ENCODE assay signal across 29 cellular contexts in genomic region chr18:51241226-51241625, GRCh38.
"Had no signal": no experiment of that assay in that cellular context is flagged by ENCODE, and none has a peak within 500 bp of the region (broad histone marks: within the 10 kb centered on the region; RNA-seq: fewer than 3 reads in every experiment).

No MANE protein-coding gene starts in this region.

- H3K36me3 ChIP-seq: colonic mucosa had no signal

- H3K27me3 Mint-ChIP-seq: activated CD4-positive, alpha-beta T cell treated with anti-CD3 and anti-CD28 coated beads, Interleukin-2, amount 10 ng/mL, durations not matched to agents 24 days and 14 days; activated CD8-positive, alpha-beta memory T cell treated with anti-CD3 and anti-CD28 coated beads, Interleukin-2, amount 10 ng/mL, durations not matched to agents 7 days and 5 days; activated naive CD4-positive, alpha-beta T cell treated with anti-CD3 and anti-CD28 coated beads, Interleukin-2, amount 10 ng/mL, durations not matched to agents 7 days and 5 days; activated naive CD8-positive, alpha-beta T cell treated with anti-CD3 and anti-CD28 coated beads, Interleukin-2, amount 10 ng/mL, durations not matched to agents 7 days and 5 days had no signal

- H3K4me1 Mint-ChIP-seq: activated CD4-positive, alpha-beta T cell treated with anti-CD3 and anti-CD28 coated beads for 36 hours; T-helper 17 cell had no signal

- H3K27me3 ChIP-seq: body of pancreas, colonic mucosa had no signal

- DNase-seq: activated CD4-positive, alpha-beta memory T cell treated with anti-CD3 and anti-CD28 coated beads for 36 hours; activated CD4-positive, alpha-beta T cell treated with anti-CD3 and anti-CD28 coated beads for 36 hours; activated CD4-positive, alpha-beta T cell treated with anti-CD3 and anti-CD28 coated beads, Interleukin-2, amount 10 ng/mL, durations not matched to agents 24 days and 14 days; activated CD4-positive, CD25-positive, alpha-beta regulatory T cell; activated CD4-positive, CD25-positive, alpha-beta regulatory T cell treated with anti-CD3 and anti-CD28 coated beads, Interleukin-2, amount 50 U/mL, for 72 hours; activated CD8-positive, alpha-beta memory T cell treated with anti-CD3 and anti-CD28 coated beads, Interleukin-2, amount 10 ng/mL, durations not matched to agents 7 days and 5 days; activated CD8-positive, alpha-beta memory T cell treated with anti-CD3 and anti-CD28 coated beads, Interleukin-2, amount 50 U/mL, for 4 hours; activated CD8-positive, alpha-beta T cell treated with anti-CD3 and anti-CD28 coated beads, Interleukin-2, amount 10 ng/mL, durations not matched to agents 7 days and 5 days; activated gamma-delta T cell; activated naive CD4-positive, alpha-beta T cell; activated naive CD4-positive, alpha-beta T cell treated with anti-CD3 and anti-CD28 coated beads, Interleukin-2, amount 10 ng/mL, durations not matched to agents 7 days and 5 days; activated naive CD8-positive, alpha-beta T cell treated with anti-CD3 and anti-CD28 coated beads, Interleukin-2, amount 10 ng/mL, durations not matched to agents 7 days and 5 days; activated T-cell treated with anti-CD3 and anti-CD28 coated beads, Interleukin-2, amount 50 U/mL, for 1 hour; activated T-cell treated with anti-CD3 and anti-CD28 coated beads, Interleukin-2, amount 50 U/mL, for 48 hours; amniotic stem cell; anterior cingulate cortex; body of pancreas; caudate nucleus; colonic mucosa; effector CD8-positive, alpha-beta T cell; foreskin fibroblast; head of caudate nucleus; T-helper 1 cell; T-helper 17 cell; T1000 had no signal

- FAIRE-seq: frontal cortex had no signal

- ATAC-seq: activated CD4-positive, alpha-beta T cell treated with anti-CD3 and anti-CD28 coated beads for 36 hours; activated CD8-positive, alpha-beta memory T cell treated with anti-CD3 and anti-CD28 coated beads, Interleukin-2, amount 10 ng/mL, durations not matched to agents 7 days and 5 days; activated CD8-positive, alpha-beta T cell treated with anti-CD3 and anti-CD28 coated beads, Interleukin-2, amount 10 ng/mL, durations not matched to agents 7 days and 5 days; activated naive CD4-positive, alpha-beta T cell treated with anti-CD3 and anti-CD28 coated beads, Interleukin-2, amount 50 U/mL, for 72 hours; body of pancreas; esophagus mucosa; T-helper 17 cell had no signal

- H3K36me3 Mint-ChIP-seq: activated CD4-positive, alpha-beta memory T cell treated with anti-CD3 and anti-CD28 coated beads for 36 hours; activated CD8-positive, alpha-beta memory T cell treated with anti-CD3 and anti-CD28 coated beads, Interleukin-2, amount 10 ng/mL, durations not matched to agents 7 days and 5 days; activated naive CD4-positive, alpha-beta T cell treated with anti-CD3 and anti-CD28 coated beads, Interleukin-2, amount 10 ng/mL, durations not matched to agents 7 days and 5 days; activated naive CD4-positive, alpha-beta T cell treated with anti-CD3 and anti-CD28 coated beads, Interleukin-2, amount 50 U/mL, for 72 hours; activated naive CD8-positive, alpha-beta T cell treated with anti-CD3 and anti-CD28 coated beads, Interleukin-2, amount 10 ng/mL, durations not matched to agents 7 days and 5 days had no signal

- H3K4me3 Mint-ChIP-seq: activated CD4-positive, alpha-beta memory T cell treated with anti-CD3 and anti-CD28 coated beads for 36 hours; activated CD4-positive, alpha-beta T cell treated with anti-CD3 and anti-CD28 coated beads for 36 hours; activated CD4-positive, alpha-beta T cell treated with anti-CD3 and anti-CD28 coated beads, Interleukin-2, amount 10 ng/mL, durations not matched to agents 24 days and 14 days; activated CD8-positive, alpha-beta memory T cell treated with anti-CD3 and anti-CD28 coated beads, Interleukin-2, amount 10 ng/mL, durations not matched to agents 7 days and 5 days; activated CD8-positive, alpha-beta T cell treated with anti-CD3 and anti-CD28 coated beads, Interleukin-2, amount 10 ng/mL, durations not matched to agents 7 days and 5 days; activated naive CD4-positive, alpha-beta T cell treated with anti-CD3 and anti-CD28 coated beads, Interleukin-2, amount 10 ng/mL, durations not matched to agents 7 days and 5 days; activated naive CD8-positive, alpha-beta T cell treated with anti-CD3 and anti-CD28 coated beads, Interleukin-2, amount 10 ng/mL, durations not matched to agents 7 days and 5 days; T-helper 17 cell; T-helper 2 cell treated with Interferon-gamma antibody and Interleukin-4, amounts not matched to agents 5 μg/mL and 100 μg/mL, for 36 hours had no signal

- H3K27ac ChIP-seq: body of pancreas, colonic mucosa had no signal

- H3K4me3 ChIP-seq: body of pancreas, colonic mucosa had no signal

- H3K4me1 ChIP-seq: body of pancreas, colonic mucosa had no signal

- H3K27ac Mint-ChIP-seq: activated CD4-positive, alpha-beta memory T cell treated with anti-CD3 and anti-CD28 coated beads for 36 hours; activated CD4-positive, alpha-beta T cell treated with anti-CD3 and anti-CD28 coated beads for 36 hours; activated CD4-positive, alpha-beta T cell treated with anti-CD3 and anti-CD28 coated beads, Interleukin-2, amount 10 ng/mL, durations not matched to agents 24 days and 14 days; activated CD8-positive, alpha-beta memory T cell treated with anti-CD3 and anti-CD28 coated beads, Interleukin-2, amount 10 ng/mL, durations not matched to agents 7 days and 5 days; activated CD8-positive, alpha-beta T cell treated with anti-CD3 and anti-CD28 coated beads, Interleukin-2, amount 10 ng/mL, durations not matched to agents 7 days and 5 days; activated naive CD4-positive, alpha-beta T cell treated with anti-CD3 and anti-CD28 coated beads, Interleukin-2, amount 10 ng/mL, durations not matched to agents 7 days and 5 days; activated naive CD4-positive, alpha-beta T cell treated with anti-CD3 and anti-CD28 coated beads, Interleukin-2, amount 50 U/mL, for 72 hours; activated naive CD8-positive, alpha-beta T cell treated with anti-CD3 and anti-CD28 coated beads, Interleukin-2, amount 10 ng/mL, durations not matched to agents 7 days and 5 days; T-helper 17 cell; T-helper 2 cell treated with Interferon-gamma antibody and Interleukin-4, amounts not matched to agents 5 μg/mL and 100 μg/mL, for 36 hours had no signal

- H3K9me3 Mint-ChIP-seq: activated CD4-positive, alpha-beta memory T cell treated with anti-CD3 and anti-CD28 coated beads for 36 hours; activated naive CD4-positive, alpha-beta T cell treated with anti-CD3 and anti-CD28 coated beads, Interleukin-2, amount 10 ng/mL, durations not matched to agents 7 days and 5 days; activated naive CD4-positive, alpha-beta T cell treated with anti-CD3 and anti-CD28 coated beads, Interleukin-2, amount 50 U/mL, for 72 hours; T-helper 2 cell treated with Interferon-gamma antibody and Interleukin-4, amounts not matched to agents 5 μg/mL and 100 μg/mL, for 36 hours had no signal

- H3K9me3 ChIP-seq: body of pancreas, colonic mucosa had no signal
